Comparison of ENCODE assay signal across 8 cellular contexts in genomic region chr1:181044449-181044966, GRCh38. TPM values are rescaled to one million over a fixed set of nuclear protein-coding genes. Genes with fewer than 3 reads are reported as not detected.
A peak's percentile ranks its signal among the peaks of the same experiment; 100 is the strongest.
DNase-seq lines count a peak whose midpoint lies in the region; ATAC-seq, FAIRE-seq and TF ChIP-seq lines count a peak whose summit lies in the region.

No MANE protein-coding gene starts in this region.

- peak overlapping the region; percentile 55 for H3K9ac ChIP-seq in Loucy (ENCODE audit: low read depth, low read length, poor library complexity, severe bottlenecking)

- peaks cover 5% of the 10 kb centered on the region; the same call in 1 of the 2 replicates for H3K79me2 ChIP-seq in Loucy (ENCODE audit: insufficient read depth, low read length)

- H3K4me3 ChIP-seq in Loucy (ENCODE audit: low read length, poor library complexity, severe bottlenecking) (peak overlapping the region; percentile 5), choroid plexus epithelial cell (ENCODE audit: low read depth, low read length) (no peak overlapping the region)

- no peaks in the 10 kb centered on the region for H3K9me3 ChIP-seq in Loucy (ENCODE audit: insufficient read depth, low read depth, low read length)

- DNase-seq in GM12892 (ENCODE audit: insufficient read length) (no peak), choroid plexus epithelial cell (ENCODE audit: low read depth) (peak; percentile 60), NCI-H2107 (lab: John Stamatoyannopoulos, UW) (no peak), OCI-M1 (lab: John Stamatoyannopoulos, UW) (no peak), NCI-H1694 (lab: John Stamatoyannopoulos, UW) (no peak)
- DNase-seq in stimulated activated CD8-positive, alpha-beta memory T cell treated with anti-CD3 and anti-CD28 coated beads, Interleukin-4, amount 100 ng/mL, for 4 hours (ENCODE audit: low read depth in 2 of 2, low spot score in 1 of 2): peak; percentile 12 to 34

- H3K4me2 ChIP-seq in Loucy (ENCODE audit: low read depth, low read length, poor library complexity, severe bottlenecking): peak overlapping the region; percentile 54

- H4K20me1 ChIP-seq in Loucy (ENCODE audit: insufficient read depth, low read length, poor library complexity, severe bottlenecking): no peaks in the 10 kb centered on the region

- H2AFZ ChIP-seq in Loucy (ENCODE audit: low read length): no peak overlapping the region

- H3K4me1 ChIP-seq in Loucy (ENCODE audit: insufficient read depth, low read length, poor library complexity, severe bottlenecking): peaks cover 30% of the 10 kb centered on the region

- FAIRE-seq in GM12892 (lab: Jason Lieb, UNC): peak; percentile 93

- TF ChIP-seq CTCF in Loucy (conservative IDR thresholded peaks at IDR 0.05; ENCODE audit: low read length) (no peak), choroid plexus epithelial cell (conservative IDR thresholded peaks at IDR 0.05; ENCODE audit: low read depth, low read length) (no peak)

- peak; percentile 33; the same call in 1 of the 2 replicates for TF ChIP-seq POLR2A in GM12892 (IDR thresholded peaks at IDR 0.05; ENCODE audit: low read depth, low read length)

- H3F3A ChIP-seq in Loucy (ENCODE audit: low read depth): no peaks in the 10 kb centered on the region

- no peaks in the 10 kb centered on the region for H3K27me3 ChIP-seq in Loucy (ENCODE audit: insufficient read depth, low read length, poor library complexity, severe bottlenecking)

- no peaks in the 10 kb centered on the region for H3K9me2 ChIP-seq in Loucy (replicated peaks; ENCODE audit: low read depth, low read length)

- peak; percentile 75 for ATAC-seq in GM21576 (IDR thresholded peaks at IDR 0.05; ENCODE audit: unreplicated experiment)

- H3K36me3 ChIP-seq in Loucy (ENCODE audit: insufficient read depth, low read length): no peaks in the 10 kb centered on the region

RNA-seq across cellular contexts. Expression of gene MR1, which starts 10.7 kb away (rescaled TPM):
- 28.8 TPM for polyA plus RNA-seq in GM12892 (2012; ENCODE audit: missing spikeins)

RNA-seq across cellular contexts. Expression of gene STX6, which starts 21.8 kb away (rescaled TPM):
- polyA plus RNA-seq in GM12892 (2012; ENCODE audit: missing spikeins): 15.9 TPM

RNA-seq across cellular contexts. Expression of gene IER5, which starts 44.0 kb away (rescaled TPM):
- 33.4 TPM for polyA plus RNA-seq in GM12892 (2012; ENCODE audit: missing spikeins)

Comparison
In these comparisons a context has a peak if more than half of its experiments do, and no peak if none do; other contexts are left out.
1. DNase-seq: peak in choroid plexus epithelial cell (single experiment) and stimulated activated CD8-positive, alpha-beta memory T cell treated with anti-CD3 and anti-CD28 coated beads, Interleukin-4, amount 100 ng/mL, for 4 hours (2 of 2); none in GM12892 (single experiment), NCI-H2107 (single experiment), OCI-M1 (single experiment) and NCI-H1694 (single experiment).